7 cellular contexts compared by ENCODE assay signal in genomic region chr6:21074484-21074883, GRCh38.
"Had no signal": no experiment of that assay in that cellular context is flagged by ENCODE, and none has a peak within 500 bp of the region (broad histone marks: within the 10 kb centered on the region; RNA-seq: fewer than 3 reads in every experiment).

No MANE protein-coding gene starts in this region.

- H3K4me3 ChIP-seq: GM12878 had no signal

- DNase-seq: GDM1, GF-D8 had no signal

- ATAC-seq: GM12878 had no signal

- FAIRE-seq: G401.6, GM12878, GM12891, GM12892, GM19239 had no signal
